Comparison of ENCODE assay signal across 8 cellular contexts in the genomic region with DNA sequence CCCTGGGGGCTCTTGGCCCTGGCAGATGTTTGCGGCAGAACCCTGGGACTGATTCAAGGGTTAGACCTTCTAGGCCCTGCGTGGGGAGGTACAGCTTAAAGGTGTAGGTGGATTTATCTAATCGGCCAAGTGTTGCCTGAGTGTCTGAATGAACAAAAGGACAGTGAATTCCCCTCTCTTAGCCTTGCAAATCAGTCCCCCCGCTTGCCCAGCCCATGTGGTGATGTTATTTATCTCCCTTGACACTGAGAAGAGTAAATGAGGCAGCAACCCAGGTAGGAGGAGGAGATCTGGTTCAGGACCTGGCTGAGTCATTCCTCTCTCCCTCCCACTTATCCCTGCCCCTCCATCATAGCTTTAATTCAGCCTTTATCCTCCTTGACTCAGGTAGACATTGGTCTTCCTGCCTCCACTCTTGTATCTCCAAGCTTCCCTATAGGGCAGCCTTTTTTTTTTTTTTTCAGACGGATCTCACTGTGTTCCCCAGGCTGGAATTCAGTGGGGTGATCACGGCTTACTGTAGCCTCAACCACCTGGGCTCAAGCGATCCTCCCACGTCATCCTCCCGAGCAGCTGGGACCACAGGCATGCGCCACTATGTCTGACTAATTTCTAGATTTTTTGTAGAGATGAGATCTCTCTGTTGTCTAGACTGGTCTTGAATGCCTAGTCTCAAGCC. TPM values are rescaled to one million over a fixed set of nuclear protein-coding genes. Genes with fewer than 3 reads are reported as not detected.
A peak's percentile ranks its signal among the peaks of the same experiment; 100 is the strongest.
DNase-seq lines count a peak whose midpoint lies in the region; ATAC-seq, FAIRE-seq and TF ChIP-seq lines count a peak whose summit lies in the region.

No MANE protein-coding gene starts in this region.

- no peak for FAIRE-seq in astrocyte (lab: Jason Lieb, UNC)

- no peaks in the 10 kb centered on the region for H3K27me3 ChIP-seq in astrocyte (ENCODE audit: insufficient read depth, low read length)
- H3K27me3 ChIP-seq in CD8-positive, alpha-beta memory T cell (ENCODE audit: insufficient read depth, low read length, poor library complexity, severe bottlenecking) = no peaks in the 10 kb centered on the region

- H3K9me3 Mint-ChIP-seq in astrocyte (ENCODE audit: unreplicated experiment) = peaks cover 1% of the 10 kb centered on the region
- no peaks in the 10 kb centered on the region for H3K9me3 Mint-ChIP-seq in stimulated activated effector memory CD8-positive, alpha-beta T cell treated with anti-CD3 and anti-CD28 coated beads, Interleukin-12 subunit alpha, Interleukin-12 subunit beta, amount 100 ng/mL, for 72 hours
- peaks cover 0 to 2% (median 0%) of the 10 kb centered on the region in 5 donors for H3K9me3 Mint-ChIP-seq in CD8-positive, alpha-beta memory T cell

- no peak overlapping the region for H3K4me3 ChIP-seq in astrocyte (ENCODE audit: insufficient read depth, low read depth, low read length)
- no peak overlapping the region for H3K4me3 ChIP-seq in CD8-positive, alpha-beta memory T cell (ENCODE audit: low read length)

- no peaks in the 10 kb centered on the region for H3K9me3 ChIP-seq in astrocyte (ENCODE audit: insufficient read depth, low read depth, low read length)
- no peaks in the 10 kb centered on the region for H3K9me3 ChIP-seq in CD8-positive, alpha-beta memory T cell (ENCODE audit: low read length)

- peak overlapping the region; percentile 29 for H3K4me2 ChIP-seq in astrocyte (ENCODE audit: low read length)

- no peak overlapping the region for H3K4me3 Mint-ChIP-seq in astrocyte (ENCODE audit: unreplicated experiment)
- H3K4me3 Mint-ChIP-seq in stimulated activated effector memory CD8-positive, alpha-beta T cell treated with anti-CD3 and anti-CD28 coated beads, Interleukin-12 subunit alpha, Interleukin-12 subunit beta, amount 100 ng/mL, for 72 hours = peak overlapping the region; percentile 8
- H3K4me3 Mint-ChIP-seq in CD8-positive, alpha-beta memory T cell = no peak overlapping the region

- no peak overlapping the region for H3K9ac ChIP-seq in astrocyte (ENCODE audit: low read length)

- no peaks in the 10 kb centered on the region for H3K36me3 Mint-ChIP-seq in astrocyte (ENCODE audit: low read depth, unreplicated experiment)
- no peaks in the 10 kb centered on the region for H3K36me3 Mint-ChIP-seq in stimulated activated effector memory CD8-positive, alpha-beta T cell treated with anti-CD3 and anti-CD28 coated beads, Interleukin-12 subunit alpha, Interleukin-12 subunit beta, amount 100 ng/mL, for 72 hours
- no peaks in the 10 kb centered on the region for H3K36me3 Mint-ChIP-seq in CD8-positive, alpha-beta memory T cell

- no peaks in the 10 kb centered on the region for H3K27me3 Mint-ChIP-seq in astrocyte (ENCODE audit: low read depth, unreplicated experiment)
- H3K27me3 Mint-ChIP-seq in CD8-positive, alpha-beta memory T cell = peaks cover 12 to 16% of the 10 kb centered on the region in 2 donors

- no peaks in the 10 kb centered on the region for H4K20me1 ChIP-seq in astrocyte (ENCODE audit: insufficient read depth, low read length)

- no peaks in the 10 kb centered on the region for H3K79me2 ChIP-seq in astrocyte (ENCODE audit: insufficient read depth, low read length)

- H3K27ac Mint-ChIP-seq in astrocyte (ENCODE audit: unreplicated experiment) = peak overlapping the region; percentile 97
- no peak overlapping the region for H3K27ac Mint-ChIP-seq in stimulated activated effector memory CD8-positive, alpha-beta T cell treated with anti-CD3 and anti-CD28 coated beads, Interleukin-12 subunit alpha, Interleukin-12 subunit beta, amount 100 ng/mL, for 72 hours
- H3K27ac Mint-ChIP-seq in CD8-positive, alpha-beta memory T cell = peak overlapping the region in 1 of 8 donors; percentile 11

- TF ChIP-seq CTCF in astrocyte (IDR thresholded peaks at IDR 0.05; ENCODE audit: insufficient read depth, low read depth, low read length) = no peak

- peaks cover 41% of the 10 kb centered on the region for H3K4me1 Mint-ChIP-seq in astrocyte (ENCODE audit: low read depth, unreplicated experiment)
- peaks cover 8% of the 10 kb centered on the region for H3K4me1 Mint-ChIP-seq in stimulated activated effector memory CD8-positive, alpha-beta T cell treated with anti-CD3 and anti-CD28 coated beads, Interleukin-12 subunit alpha, Interleukin-12 subunit beta, amount 100 ng/mL, for 72 hours
- H3K4me1 Mint-ChIP-seq in CD8-positive, alpha-beta memory T cell = no peaks in the 10 kb centered on the region

- peak; percentile 75 for ATAC-seq in HG03342 (IDR thresholded peaks at IDR 0.05; ENCODE audit: unreplicated experiment)
- peak; percentile 93 for ATAC-seq in stimulated activated effector memory CD8-positive, alpha-beta T cell treated with anti-CD3 and anti-CD28 coated beads, Interleukin-12 subunit alpha, Interleukin-12 subunit beta, amount 100 ng/mL, for 72 hours

- POLR2A ChIA-PET in CD8-positive, alpha-beta memory T cell (lab: Charles Lee) = no interaction called here

- no peak overlapping the region for H3K27ac ChIP-seq in astrocyte (ENCODE audit: low read depth, low read length)
- H3K27ac ChIP-seq in CD8-positive, alpha-beta memory T cell (ENCODE audit: low read depth, low read length) = no peak overlapping the region

- CTCF ChIA-PET in CD8-positive, alpha-beta memory T cell (lab: Charles Lee) = interaction anchor here (0.6 kb wide), 1 partner anchor 797 kb away, joined by 3 read pairs; no protein-coding TSS in a partner anchor

- H2AFZ ChIP-seq in astrocyte (ENCODE audit: low read depth, low read length) = no peak overlapping the region

- peak; percentile 18 for DNase-seq in stimulated activated naive CD4-positive, alpha-beta T cell treated with Interleukin-2 at 50 U/mL for 16 hours (lab: John Stamatoyannopoulos, UW)
- no peak for DNase-seq in stimulated activated naive CD4-positive, alpha-beta T cell (lab: John Stamatoyannopoulos, UW)
- DNase-seq in astrocyte (ENCODE audit: low read depth) (peak; percentile 96), NCI-H2081 (lab: John Stamatoyannopoulos, UW) (no peak), LoVo (ENCODE audit: low spot score) (no peak)
- DNase-seq in stimulated activated effector memory CD8-positive, alpha-beta T cell treated with anti-CD3 and anti-CD28 coated beads, Interleukin-12 subunit alpha, Interleukin-12 subunit beta, amount 100 ng/mL, for 72 hours (ENCODE audit: low spot score in 2 of 2) = peak; percentile 7 to 58
- DNase-seq in CD8-positive, alpha-beta memory T cell = no peak

- peaks cover 18% of the 10 kb centered on the region for H3K4me1 ChIP-seq in astrocyte (ENCODE audit: insufficient read depth, low read length)
- no peaks in the 10 kb centered on the region for H3K4me1 ChIP-seq in CD8-positive, alpha-beta memory T cell (ENCODE audit: insufficient read depth, low read length)

- no peaks in the 10 kb centered on the region for H3K36me3 ChIP-seq in astrocyte (ENCODE audit: insufficient read depth, low read length)
- no peaks in the 10 kb centered on the region for H3K36me3 ChIP-seq in CD8-positive, alpha-beta memory T cell (ENCODE audit: insufficient read depth, low read length)

RNA-seq across cellular contexts. Expression of gene MAGEF1, which starts 54.7 kb away (rescaled TPM):
- 26.2 and 28.8 TPM in 2 replicates for total RNA-seq in astrocyte
- 10 to 100 TPM; 24.5 to 25.0 TPM for total RNA-seq in CD8-positive, alpha-beta memory T cell
- 14.5 TPM for polyA plus RNA-seq in CD8-positive, alpha-beta memory T cell

Comparison
In these comparisons a context has a peak if more than half of its experiments do, and no peak if none do; other contexts are left out.
1. DNase-seq: peak in stimulated activated naive CD4-positive, alpha-beta T cell treated with Interleukin-2 at 50 U/mL for 16 hours (single experiment), astrocyte (single experiment) and stimulated activated effector memory CD8-positive, alpha-beta T cell treated with anti-CD3 and anti-CD28 coated beads, Interleukin-12 subunit alpha, Interleukin-12 subunit beta, amount 100 ng/mL, for 72 hours (2 of 2); none in stimulated activated naive CD4-positive, alpha-beta T cell (0 of 6), NCI-H2081 (0 of 2), CD8-positive, alpha-beta memory T cell (0 of 5) and LoVo (single experiment).